ENCODE assay signal across 1 cellular context in the genomic region with DNA sequence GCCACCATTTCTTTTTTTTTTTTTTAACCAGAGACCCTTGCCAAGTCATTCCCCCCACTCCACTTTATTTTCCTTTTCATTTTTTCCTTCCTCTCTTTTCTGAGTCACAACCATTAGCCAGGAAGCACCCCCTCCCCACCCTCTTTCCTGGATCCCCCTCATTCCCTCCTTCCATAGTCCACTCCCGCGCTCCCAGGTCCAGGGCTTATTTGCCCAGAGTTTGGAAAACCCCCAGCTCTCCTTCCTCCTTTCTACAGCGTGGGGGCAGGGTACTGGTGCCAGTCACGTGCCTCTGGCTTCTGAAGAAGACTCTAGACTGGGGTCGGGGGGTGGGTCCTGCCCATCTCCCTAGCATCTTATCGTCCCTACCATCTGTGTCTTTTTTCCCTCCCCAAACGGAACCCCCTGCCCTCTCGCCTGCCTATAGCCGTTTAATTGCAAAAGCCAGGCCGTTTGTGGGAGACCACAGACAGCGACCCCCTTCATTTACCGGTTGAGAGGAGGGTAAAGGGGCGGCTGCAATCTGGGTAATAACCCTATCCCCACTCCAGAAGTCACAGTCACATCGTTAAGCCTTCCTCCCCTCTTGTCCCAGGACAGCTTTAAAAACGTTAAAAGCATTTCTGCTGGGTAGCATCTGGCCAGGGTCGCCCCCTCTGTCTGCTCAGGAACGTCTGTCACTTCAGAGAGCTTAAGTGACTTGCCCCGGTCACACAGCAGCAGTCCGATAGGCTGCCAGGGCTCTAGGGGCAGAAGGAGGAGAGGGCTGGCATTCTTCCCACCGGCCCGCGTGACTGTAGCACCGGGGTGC.
TF ChIP-seq lines count a peak whose summit lies in the region.

No MANE protein-coding gene starts in this region.

TF ChIP-seq in K562, 482 proteins besides CTCF, POLR2A, EP300 and RAD21 (continued from another document and continues in another):
- no peak for TF ChIP-seq FOXM1 (IDR thresholded peaks at IDR 0.05; ENCODE audit: low read depth)
- 0 out of 2 replicates have a peak, but pooled peaks have one; percentile 9 for TF ChIP-seq FOXM1 (CRISPR knock-in tag; IDR thresholded peaks at IDR 0.05; ENCODE audit: low read depth)
- no peak for TF ChIP-seq YY1 (IDR thresholded peaks at IDR 0.05; ENCODE audit: borderline replicate concordance in 1 of 3, control insufficient read depth in 1 of 3, extremely low read depth in 1 of 3, insufficient read depth in 3 of 3, insufficient read length in 1 of 3, insufficient replicate concordance in 2 of 3, low read depth in 1 of 3, low read length in 2 of 3)
- TF ChIP-seq CBX3 (IDR thresholded peaks at IDR 0.05; ENCODE audit: borderline replicate concordance in 1 of 2, low read length in 2 of 2), result no peak
- TF ChIP-seq SNAPC5 (CRISPR knock-in tag; IDR thresholded peaks at IDR 0.05), result no peak
- TF ChIP-seq SMC3 (conservative IDR thresholded peaks at IDR 0.05; ENCODE audit: insufficient read depth, low read depth, low read length), result no peak
- TF ChIP-seq E2F4 (CRISPR knock-in tag; IDR thresholded peaks at IDR 0.05; ENCODE audit: low read depth), result no peak
- no peak for TF ChIP-seq NR3C1 (CRISPR knock-in tag; IDR thresholded peaks at IDR 0.05)
- TF ChIP-seq ZBTB7A (IDR thresholded peaks at IDR 0.05; ENCODE audit: borderline replicate concordance, control insufficient read depth, low read depth, low read length), result 0 out of 2 replicates have a peak, but pooled peaks have one; percentile 50
- no peak for TF ChIP-seq SMAD1 (IDR thresholded peaks at IDR 0.05; ENCODE audit: low read depth, low read length, partially characterized antibody)
- peak; percentile 59 for TF ChIP-seq RAD51 (IDR thresholded peaks at IDR 0.05; ENCODE audit: borderline replicate concordance, low read depth)
- TF ChIP-seq DPF2 (IDR thresholded peaks at IDR 0.05), result peak; percentile 43; the same call in 1 of the 2 replicates
- TF ChIP-seq PPARD (CRISPR knock-in tag; IDR thresholded peaks at IDR 0.05), result no peak
- TF ChIP-seq KDM1A (IDR thresholded peaks at IDR 0.05), result peak in 1 of 2 experiments; percentile 57; a peak in 2 of 4 replicates
- TF ChIP-seq SETDB1 (IDR thresholded peaks at IDR 0.05; ENCODE audit: low read length), result no peak
- no peak for TF ChIP-seq ZNF740 (CRISPR knock-in tag; IDR thresholded peaks at IDR 0.05)
- TF ChIP-seq ZNF740 (tag; IDR thresholded peaks at IDR 0.05), result no peak; a peak in 1 of 4 replicates
- no peak for TF ChIP-seq ZNF407 (IDR thresholded peaks at IDR 0.05; ENCODE audit: low read depth)
- TF ChIP-seq USF1 (CRISPR knock-in tag; IDR thresholded peaks at IDR 0.05), result peak; percentile 61
- TF ChIP-seq GABPB1 (CRISPR knock-in tag; IDR thresholded peaks at IDR 0.05), result no peak
- TF ChIP-seq ARID2 (IDR thresholded peaks at IDR 0.05), result no peak
- TF ChIP-seq, protein P1, sequence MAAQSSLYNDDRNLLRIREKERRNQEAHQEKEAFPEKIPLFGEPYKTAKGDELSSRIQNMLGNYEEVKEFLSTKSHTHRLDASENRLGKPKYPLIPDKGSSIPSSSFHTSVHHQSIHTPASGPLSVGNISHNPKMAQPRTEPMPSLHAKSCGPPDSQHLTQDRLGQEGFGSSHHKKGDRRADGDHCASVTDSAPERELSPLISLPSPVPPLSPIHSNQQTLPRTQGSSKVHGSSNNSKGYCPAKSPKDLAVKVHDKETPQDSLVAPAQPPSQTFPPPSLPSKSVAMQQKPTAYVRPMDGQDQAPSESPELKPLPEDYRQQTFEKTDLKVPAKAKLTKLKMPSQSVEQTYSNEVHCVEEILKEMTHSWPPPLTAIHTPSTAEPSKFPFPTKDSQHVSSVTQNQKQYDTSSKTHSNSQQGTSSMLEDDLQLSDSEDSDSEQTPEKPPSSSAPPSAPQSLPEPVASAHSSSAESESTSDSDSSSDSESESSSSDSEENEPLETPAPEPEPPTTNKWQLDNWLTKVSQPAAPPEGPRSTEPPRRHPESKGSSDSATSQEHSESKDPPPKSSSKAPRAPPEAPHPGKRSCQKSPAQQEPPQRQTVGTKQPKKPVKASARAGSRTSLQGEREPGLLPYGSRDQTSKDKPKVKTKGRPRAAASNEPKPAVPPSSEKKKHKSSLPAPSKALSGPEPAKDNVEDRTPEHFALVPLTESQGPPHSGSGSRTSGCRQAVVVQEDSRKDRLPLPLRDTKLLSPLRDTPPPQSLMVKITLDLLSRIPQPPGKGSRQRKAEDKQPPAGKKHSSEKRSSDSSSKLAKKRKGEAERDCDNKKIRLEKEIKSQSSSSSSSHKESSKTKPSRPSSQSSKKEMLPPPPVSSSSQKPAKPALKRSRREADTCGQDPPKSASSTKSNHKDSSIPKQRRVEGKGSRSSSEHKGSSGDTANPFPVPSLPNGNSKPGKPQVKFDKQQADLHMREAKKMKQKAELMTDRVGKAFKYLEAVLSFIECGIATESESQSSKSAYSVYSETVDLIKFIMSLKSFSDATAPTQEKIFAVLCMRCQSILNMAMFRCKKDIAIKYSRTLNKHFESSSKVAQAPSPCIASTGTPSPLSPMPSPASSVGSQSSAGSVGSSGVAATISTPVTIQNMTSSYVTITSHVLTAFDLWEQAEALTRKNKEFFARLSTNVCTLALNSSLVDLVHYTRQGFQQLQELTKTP (IDR thresholded peaks at IDR 0.05; ENCODE audit: low read depth in 1 of 2, partially characterized antibody in 2 of 2), result no peak
- no peak for TF ChIP-seq ZBTB1 (CRISPR knock-in tag; IDR thresholded peaks at IDR 0.05; ENCODE audit: borderline replicate concordance, low read depth)
- no peak for TF ChIP-seq PHF21A (IDR thresholded peaks at IDR 0.05; ENCODE audit: borderline replicate concordance, low read depth)
- 0 out of 2 replicates have a peak, but pooled peaks have one; percentile 27 for TF ChIP-seq ZNF395 (CRISPR knock-in tag; IDR thresholded peaks at IDR 0.05)
- peak; percentile 92 for TF ChIP-seq SMARCA5 (IDR thresholded peaks at IDR 0.05)
- no peak for TF ChIP-seq TCFL5 (CRISPR knock-in tag; conservative IDR thresholded peaks at IDR 0.05)
- TF ChIP-seq NFATC3 (IDR thresholded peaks at IDR 0.05), result no peak
- 0 out of 2 replicates have a peak, but pooled peaks have one; percentile 54 for TF ChIP-seq CHCHD3 (CRISPR knock-in tag; IDR thresholded peaks at IDR 0.05)
- TF ChIP-seq PCBP1 (IDR thresholded peaks at IDR 0.05; ENCODE audit: low read depth, low read length, poor library complexity, severe bottlenecking), result no peak
- TF ChIP-seq ZFP36 (IDR thresholded peaks at IDR 0.05; ENCODE audit: low read depth, low read length, partially characterized antibody), result peak; percentile 72
- TF ChIP-seq GABPA (tag; conservative IDR thresholded peaks at IDR 0.05; ENCODE audit: low read depth), result peak; percentile 9; the same call in 1 of the 2 replicates
- TF ChIP-seq HDAC8 (tag; IDR thresholded peaks at IDR 0.05), result no peak
- TF ChIP-seq, protein P2, sequence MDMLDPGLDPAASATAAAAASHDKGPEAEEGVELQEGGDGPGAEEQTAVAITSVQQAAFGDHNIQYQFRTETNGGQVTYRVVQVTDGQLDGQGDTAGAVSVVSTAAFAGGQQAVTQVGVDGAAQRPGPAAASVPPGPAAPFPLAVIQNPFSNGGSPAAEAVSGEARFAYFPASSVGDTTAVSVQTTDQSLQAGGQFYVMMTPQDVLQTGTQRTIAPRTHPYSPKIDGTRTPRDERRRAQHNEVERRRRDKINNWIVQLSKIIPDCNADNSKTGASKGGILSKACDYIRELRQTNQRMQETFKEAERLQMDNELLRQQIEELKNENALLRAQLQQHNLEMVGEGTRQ (CRISPR knock-in tag; IDR thresholded peaks at IDR 0.05), result peak; percentile 64; the same call in 1 of the 2 replicates
- TF ChIP-seq, protein P3, sequence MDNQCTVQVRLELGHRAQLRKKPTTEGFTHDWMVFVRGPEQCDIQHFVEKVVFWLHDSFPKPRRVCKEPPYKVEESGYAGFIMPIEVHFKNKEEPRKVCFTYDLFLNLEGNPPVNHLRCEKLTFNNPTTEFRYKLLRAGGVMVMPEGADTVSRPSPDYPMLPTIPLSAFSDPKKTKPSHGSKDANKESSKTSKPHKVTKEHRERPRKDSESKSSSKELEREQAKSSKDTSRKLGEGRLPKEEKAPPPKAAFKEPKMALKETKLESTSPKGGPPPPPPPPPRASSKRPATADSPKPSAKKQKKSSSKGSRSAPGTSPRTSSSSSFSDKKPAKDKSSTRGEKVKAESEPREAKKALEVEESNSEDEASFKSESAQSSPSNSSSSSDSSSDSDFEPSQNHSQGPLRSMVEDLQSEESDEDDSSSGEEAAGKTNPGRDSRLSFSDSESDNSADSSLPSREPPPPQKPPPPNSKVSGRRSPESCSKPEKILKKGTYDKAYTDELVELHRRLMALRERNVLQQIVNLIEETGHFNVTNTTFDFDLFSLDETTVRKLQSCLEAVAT (IDR thresholded peaks at IDR 0.05), result 0 out of 4 replicates have a peak, but pooled peaks of 1 of the 2 experiments have one; percentile 9
- TF ChIP-seq ARID1B (IDR thresholded peaks at IDR 0.05), result peak; percentile 30
- TF ChIP-seq PYGO2 (tag; IDR thresholded peaks at IDR 0.05), result no peak
- no peak for TF ChIP-seq ZNF311 (CRISPR knock-in tag; IDR thresholded peaks at IDR 0.05)
